20 cellular contexts compared by ENCODE assay signal in genomic region chr1:226446058-226446457, GRCh38.
"Had no signal": no experiment of that assay in that cellular context is flagged by ENCODE, and none has a peak within 500 bp of the region (broad histone marks: within the 10 kb centered on the region; RNA-seq: fewer than 3 reads in every experiment).

No MANE protein-coding gene starts in this region.

- H2AFZ ChIP-seq: neural progenitor cell, parathyroid adenoma had no signal

- H3K27ac ChIP-seq: adrenal gland, colonic mucosa, esophagus muscularis mucosa, neural progenitor cell, parathyroid adenoma, thyroid gland had no signal

- H3K36me3 Mint-ChIP-seq: neural progenitor cell had no signal

- H3K36me3 ChIP-seq: adrenal gland, colonic mucosa, esophagus muscularis mucosa, neural progenitor cell, thyroid gland had no signal

- H3K4me2 ChIP-seq: neural progenitor cell had no signal

- H3K4me3 Mint-ChIP-seq: activated CD8-positive, alpha-beta memory T cell treated with anti-CD3 and anti-CD28 coated beads, Interleukin-2, amount 10 ng/mL, durations not matched to agents 7 days and 5 days; neural progenitor cell; stimulated activated effector memory CD8-positive, alpha-beta T cell treated with anti-CD3 and anti-CD28 coated beads, Interleukin-12 subunit alpha, Interleukin-12 subunit beta, amount 100 ng/mL, for 72 hours had no signal

- H3K79me2 ChIP-seq: parathyroid adenoma had no signal

- H3K27me3 ChIP-seq: colonic mucosa, neural progenitor cell, thyroid gland had no signal

- H3K9me3 ChIP-seq: adrenal gland, colonic mucosa, esophagus muscularis mucosa, thyroid gland had no signal

- DNase-seq: activated CD4-positive, alpha-beta T cell treated with anti-CD3 and anti-CD28 coated beads, Interleukin-2, amount 50 U/mL, for 48 hours; activated CD8-positive, alpha-beta memory T cell treated with anti-CD3 and anti-CD28 coated beads, Interleukin-2, amount 10 ng/mL, durations not matched to agents 7 days and 5 days; activated naive CD4-positive, alpha-beta T cell treated with anti-CD3 and anti-CD28 coated beads, Interleukin-2, amount 50 U/mL, for 16 hours; activated T-cell treated with anti-CD3 and anti-CD28 coated beads, Interleukin-2, amount 50 U/mL, for 1 hour; adrenal gland; colonic mucosa; left colon; midbrain; retina; stimulated activated CD4-positive, alpha-beta T cell treated with anti-CD3 and anti-CD28 coated beads, Interleukin-12 subunit alpha, Interleukin-12 subunit beta, amount 100 ng/mL, for 4 hours; stimulated activated CD4-positive, alpha-beta T cell treated with anti-CD3 and anti-CD28 coated beads, Interleukin-2, amount 100 ng/mL, for 24 hours; thyroid gland had no signal

- H3K27ac Mint-ChIP-seq: activated CD8-positive, alpha-beta memory T cell treated with anti-CD3 and anti-CD28 coated beads, Interleukin-2, amount 10 ng/mL, durations not matched to agents 7 days and 5 days; neural progenitor cell; stimulated activated effector memory CD8-positive, alpha-beta T cell treated with anti-CD3 and anti-CD28 coated beads, Interleukin-12 subunit alpha, Interleukin-12 subunit beta, amount 100 ng/mL, for 72 hours had no signal

- ATAC-seq: activated CD8-positive, alpha-beta memory T cell treated with anti-CD3 and anti-CD28 coated beads, Interleukin-2, amount 10 ng/mL, durations not matched to agents 7 days and 5 days; left colon; stimulated activated effector memory CD8-positive, alpha-beta T cell treated with anti-CD3 and anti-CD28 coated beads, Interleukin-12 subunit alpha, Interleukin-12 subunit beta, amount 100 ng/mL, for 72 hours had no signal

- H3K9me3 Mint-ChIP-seq: neural progenitor cell; stimulated activated effector memory CD8-positive, alpha-beta T cell treated with anti-CD3 and anti-CD28 coated beads, Interleukin-12 subunit alpha, Interleukin-12 subunit beta, amount 100 ng/mL, for 72 hours had no signal

- H3K4me3 ChIP-seq: adrenal gland, colonic mucosa, esophagus muscularis mucosa, lung, neural progenitor cell, thyroid gland had no signal

- H3K9ac ChIP-seq: neural progenitor cell, parathyroid adenoma had no signal

- FAIRE-seq: islet of Langerhans, TTC549, urothelium cell line had no signal

- H3K4me1 ChIP-seq: adrenal gland, colonic mucosa, esophagus muscularis mucosa, neural progenitor cell, parathyroid adenoma, thyroid gland had no signal
